In genomic region chr3:197949191-197949766, GRCh38 we compare ENCODE assay signal across 8 cellular contexts.
DNase-seq lines count a peak whose midpoint lies in the region; TF ChIP-seq lines count a peak whose summit lies in the region.

No MANE protein-coding gene starts in this region.

- no peaks in the 10 kb centered on the region for H3K27me3 ChIP-seq in GM06990 (replicated peaks; ENCODE audit: control insufficient read depth, insufficient read depth, low read length)
- no peaks in the 10 kb centered on the region for H3K27me3 ChIP-seq in NT2/D1 (ENCODE audit: insufficient read depth, insufficient read length)
- H3K27me3 ChIP-seq in parathyroid adenoma (ENCODE audit: control insufficient read depth, insufficient read depth, low read length), result no peaks in the 10 kb centered on the region

- peak overlapping the region; percentile 99 for H3K27ac ChIP-seq in parathyroid adenoma

- POLR2A ChIA-PET in HEK293T (lab: Yijun Ruan, JAX), result interaction anchor here (0.7 to 1.8 kb wide), 2 partner anchors 10 to 131 kb away, joined by 3 to 5 read pairs; a partner anchor contains a TSS

- peak overlapping the region; percentile 97 for H3K4me3 ChIP-seq in GM06990 (replicated peaks; ENCODE audit: low read depth, low read length)
- H3K4me3 ChIP-seq in NT2/D1 (ENCODE audit: insufficient read length, low read depth), result peak overlapping the region; percentile 96
- H3K4me3 ChIP-seq in epithelial cell of esophagus (ENCODE audit: low read length), result peak overlapping the region; percentile 55
- peak overlapping the region; percentile 78 for H3K4me3 ChIP-seq in parathyroid adenoma (ENCODE audit: low read depth, low read length)

- H3K36me3 ChIP-seq in GM06990 (ENCODE audit: control insufficient read depth, insufficient read depth, low read length), result peaks cover 14% of the 10 kb centered on the region
- H3K36me3 ChIP-seq in NT2/D1 (ENCODE audit: insufficient read depth, insufficient read length, low read length), result peaks cover 40% of the 10 kb centered on the region
- H3K36me3 ChIP-seq in parathyroid adenoma (ENCODE audit: control insufficient read depth, insufficient read depth, low read length), result no peaks in the 10 kb centered on the region

- in situ Hi-C loops in GM13976 (cut with MboI; ENCODE audit: low sequenced_read_pairs, unreplicated experiment), result no loop called here

- H3K79me2 ChIP-seq in parathyroid adenoma, result peaks cover 17% of the 10 kb centered on the region

- CTCF ChIA-PET in HEK293T (lab: Yijun Ruan, JAX), result no interaction called here

- TF ChIP-seq CTCF in GM06990 (IDR thresholded peaks at IDR 0.05; ENCODE audit: insufficient read depth, low read length, poor library complexity, severe bottlenecking) (no peak), epithelial cell of esophagus (IDR thresholded peaks at IDR 0.05; ENCODE audit: insufficient read depth, low read depth, low read length, missing control alignments) (no peak), parathyroid adenoma (IDR thresholded peaks at IDR 0.05) (no peak), GM13976 (IDR thresholded peaks at IDR 0.05; ENCODE audit: borderline replicate concordance, control extremely low read depth, extremely low read depth, insufficient read depth, missing control alignments) (no peak)

- H2AFZ ChIP-seq in parathyroid adenoma, result peak overlapping the region; percentile 91

- H3K4me1 ChIP-seq in NT2/D1 (ENCODE audit: insufficient read depth, insufficient read length) (peaks cover 3% of the 10 kb centered on the region), parathyroid adenoma (peaks cover 11% of the 10 kb centered on the region)

- peak overlapping the region; percentile 73 for H3K9ac ChIP-seq in NT2/D1 (ENCODE audit: insufficient read length, low read depth)
- H3K9ac ChIP-seq in parathyroid adenoma, result no peak overlapping the region

- H3K9me3 ChIP-seq in NT2/D1 (ENCODE audit: insufficient read depth, low read length), result no peaks in the 10 kb centered on the region
- H3K9me3 ChIP-seq in parathyroid adenoma (ENCODE audit: control insufficient read depth, low read length), result no peaks in the 10 kb centered on the region

- DNase-seq in GM06990 (ENCODE audit: extremely low read depth, insufficient read length), result no peak
- no peak for DNase-seq in NT2/D1 (ENCODE audit: low read depth, low spot score)
- no peak for DNase-seq in epithelial cell of esophagus (ENCODE audit: low read depth)
- DNase-seq in stimulated activated CD4-positive, alpha-beta T cell treated with anti-CD3 and anti-CD28 coated beads, Interleukin-4, amount 100 ng/mL, for 1 hour, result no peak
- no peak for DNase-seq in superior temporal gyrus (ENCODE audit: extremely low spot score)
- DNase-seq in GM13976 (ENCODE audit: low spot score), result no peak
- DNase-seq in HEK293T (ENCODE audit: extremely low spot score), result no peak

- H3K4me2 ChIP-seq in parathyroid adenoma (ENCODE audit: low read length), result peak overlapping the region; percentile 96

TF ChIP-seq in HEK293T, 16 proteins besides CTCF, POLR2A, EP300 and RAD21:
- TF ChIP-seq FOXK2 (IDR thresholded peaks at IDR 0.05) (no peak), ARNT (IDR thresholded peaks at IDR 0.05) (no peak), ELF4 (IDR thresholded peaks at IDR 0.05) (no peak), LEF1 (IDR thresholded peaks at IDR 0.05; ENCODE audit: borderline replicate concordance) (no peak), L3MBTL2 (conservative IDR thresholded peaks at IDR 0.05) (no peak; the same call in 1 of the 2 replicates), HDGF (IDR thresholded peaks at IDR 0.05; ENCODE audit: borderline replicate concordance) (no peak), NFRKB (IDR thresholded peaks at IDR 0.05) (no peak), BHLHE40 (IDR thresholded peaks at IDR 0.05; ENCODE audit: borderline replicate concordance) (no peak), CTBP1 (IDR thresholded peaks at IDR 0.05; ENCODE audit: borderline replicate concordance) (no peak), TARDBP (IDR thresholded peaks at IDR 0.05) (no peak), ZNF384 (IDR thresholded peaks at IDR 0.05) (no peak), PKNOX1 (IDR thresholded peaks at IDR 0.05) (no peak), FOXA1 (IDR thresholded peaks at IDR 0.05) (no peak)
